12 cellular contexts compared by ENCODE assay signal in genomic region chr5:61163905-61164304, GRCh38. TPM values are rescaled to one million over a fixed set of nuclear protein-coding genes. Genes with fewer than 3 reads are reported as not detected.
DNase-seq lines count a peak whose midpoint lies in the region; ATAC-seq and TF ChIP-seq lines count a peak whose summit lies in the region.
"Had no signal": no experiment of that assay in that cellular context is flagged by ENCODE, and none has a peak within 500 bp of the region (broad histone marks: within the 10 kb centered on the region; RNA-seq: fewer than 3 reads in every experiment).

No MANE protein-coding gene starts in this region.

- H3K9me3 Mint-ChIP-seq in T-helper 1 cell treated with Interleukin-12 subunit alpha and Interleukin-12 subunit beta and Interleukin-4 antibody, amounts not matched to agents 30 μg/mL and 1 μg/mL, for 36 hours: peaks cover 4% of the 10 kb centered on the region
- no peaks in the 10 kb centered on the region for H3K9me3 Mint-ChIP-seq in neural crest cell

- H3K9me3 ChIP-seq in HUES64 (ENCODE audit: insufficient read depth, low read depth, low read length): 0 out of 2 replicates have a peak, but pooled peaks cover 4% of the 10 kb centered on the region
- H3K9me3 ChIP-seq: heart left ventricle had no signal

- peaks cover 33% of the 10 kb centered on the region for H3K36me3 Mint-ChIP-seq in T-helper 1 cell treated with Interleukin-12 subunit alpha and Interleukin-12 subunit beta and Interleukin-4 antibody, amounts not matched to agents 30 μg/mL and 1 μg/mL, for 36 hours (ENCODE audit: low read depth)
- peaks cover 33% of the 10 kb centered on the region for H3K36me3 Mint-ChIP-seq in neural crest cell (ENCODE audit: low read depth)

- no peak overlapping the region for H3K9ac ChIP-seq in HUES64 (ENCODE audit: low read depth, low read length)

- H3K27ac ChIP-seq in HUES64 (ENCODE audit: low read depth, low read length): no peak overlapping the region

- H3K4me1 Mint-ChIP-seq in T-helper 1 cell treated with Interleukin-12 subunit alpha and Interleukin-12 subunit beta and Interleukin-4 antibody, amounts not matched to agents 30 μg/mL and 1 μg/mL, for 36 hours (ENCODE audit: low read depth): peaks cover 28% of the 10 kb centered on the region
- H3K4me1 Mint-ChIP-seq in neural crest cell: peaks cover 49% of the 10 kb centered on the region

- ATAC-seq in HG03025 (IDR thresholded peaks at IDR 0.05; ENCODE audit: low FRiP score, unreplicated experiment): no peak
- ATAC-seq: heart left ventricle had no signal

- H3K27ac Mint-ChIP-seq in T-helper 1 cell treated with Interleukin-12 subunit alpha and Interleukin-12 subunit beta and Interleukin-4 antibody, amounts not matched to agents 30 μg/mL and 1 μg/mL, for 36 hours: no peak overlapping the region
- no peak overlapping the region for H3K27ac Mint-ChIP-seq in neural crest cell (ENCODE audit: unreplicated experiment)

- WGBS in HUES64: 95% methylated on average over 13 of the region's 13 CpGs

- H3K4me3 ChIP-seq in HUES64 (ENCODE audit: low read length) (peak overlapping the region; percentile 88), epithelial cell of esophagus (ENCODE audit: low read length) (peak overlapping the region; percentile 92)

- DNase-seq in T-helper 1 cell: no peak
- DNase-seq in epithelial cell of esophagus (ENCODE audit: low read depth): no peak
- no peak for DNase-seq in neural crest cell (ENCODE audit: low read depth, low spot score)
- DNase-seq in NCI-H2029 treated with DMSO at 0.1 percent for 48 hours (lab: John Stamatoyannopoulos, UW): no peak
- no peak for DNase-seq in NK-92 (lab: John Stamatoyannopoulos, UW; ENCODE audit: unreplicated experiment)
- DNase-seq: ACHN; activated effector memory CD4-positive, alpha-beta T cell treated with Interleukin-2 at 50 U/mL for 16 hours; heart left ventricle; stimulated activated CD4-positive, alpha-beta T cell treated with anti-CD3 and anti-CD28 coated beads, Interleukin-4, amount 100 ng/mL, for 24 hours had no signal

- no peaks in the 10 kb centered on the region for H3K27me3 ChIP-seq in HUES64 (ENCODE audit: insufficient read depth, low read length)
- H3K27me3 ChIP-seq: heart left ventricle had no signal

- peak overlapping the region; percentile 9 for H3K4me3 Mint-ChIP-seq in T-helper 1 cell treated with Interleukin-12 subunit alpha and Interleukin-12 subunit beta and Interleukin-4 antibody, amounts not matched to agents 30 μg/mL and 1 μg/mL, for 36 hours
- peak overlapping the region; percentile 99 for H3K4me3 Mint-ChIP-seq in neural crest cell

- TF ChIP-seq CTCF in epithelial cell of esophagus (IDR thresholded peaks at IDR 0.05; ENCODE audit: insufficient read depth, low read depth, low read length, missing control alignments) (no peak), neural crest cell (conservative IDR thresholded peaks at IDR 0.05) (no peak)

- peaks cover 27% of the 10 kb centered on the region for H3K36me3 ChIP-seq in HUES64 (ENCODE audit: insufficient read depth, low read length)

- H3K4me1 ChIP-seq in HUES64 (ENCODE audit: insufficient read depth, low read length): peaks cover 15% of the 10 kb centered on the region; the same call in 1 of the 2 replicates

- H3K27me3 Mint-ChIP-seq in T-helper 1 cell treated with Interleukin-12 subunit alpha and Interleukin-12 subunit beta and Interleukin-4 antibody, amounts not matched to agents 30 μg/mL and 1 μg/mL, for 36 hours (ENCODE audit: low read depth): no peaks in the 10 kb centered on the region
- no peaks in the 10 kb centered on the region for H3K27me3 Mint-ChIP-seq in neural crest cell (ENCODE audit: low read depth)

RNA-seq across cellular contexts. Expression of gene SMIM15, which starts 1.6 kb away (rescaled TPM):
- polyA plus RNA-seq in HUES64 (2013, experiment 1 of 2): 39.4 TPM
- 36.4 TPM for polyA plus RNA-seq in HUES64 (2013, experiment 2 of 2)
- 54.7 and 64.1 TPM in 2 replicates for total RNA-seq in neural crest cell
